In the genomic region with DNA sequence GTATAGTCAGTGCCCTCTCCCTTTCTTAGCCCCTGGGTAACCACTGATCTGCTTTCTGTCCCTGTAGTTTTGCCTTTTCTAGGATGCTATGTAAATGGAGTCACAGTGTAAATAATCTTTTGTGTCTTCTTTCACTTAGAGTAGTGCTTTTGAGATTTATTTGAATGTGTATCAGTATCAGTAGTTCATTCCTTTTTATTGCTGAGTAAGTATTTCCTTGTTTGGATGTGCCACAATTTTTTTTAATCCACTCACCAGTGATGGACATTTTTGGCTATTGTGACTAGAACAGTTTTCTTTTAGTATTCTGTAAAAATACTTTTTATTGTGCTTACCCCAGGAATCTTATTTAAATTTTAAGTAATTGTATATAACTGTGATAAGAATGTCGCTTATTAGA, we compare ENCODE assay signal across 1 cellular context.
TF ChIP-seq lines count a peak whose summit lies in the region.

No MANE protein-coding gene starts in this region.

TF ChIP-seq in SK-N-SH, 30 proteins besides CTCF, POLR2A, EP300 and RAD21 (continued from another document):
- TF ChIP-seq, protein P1, sequence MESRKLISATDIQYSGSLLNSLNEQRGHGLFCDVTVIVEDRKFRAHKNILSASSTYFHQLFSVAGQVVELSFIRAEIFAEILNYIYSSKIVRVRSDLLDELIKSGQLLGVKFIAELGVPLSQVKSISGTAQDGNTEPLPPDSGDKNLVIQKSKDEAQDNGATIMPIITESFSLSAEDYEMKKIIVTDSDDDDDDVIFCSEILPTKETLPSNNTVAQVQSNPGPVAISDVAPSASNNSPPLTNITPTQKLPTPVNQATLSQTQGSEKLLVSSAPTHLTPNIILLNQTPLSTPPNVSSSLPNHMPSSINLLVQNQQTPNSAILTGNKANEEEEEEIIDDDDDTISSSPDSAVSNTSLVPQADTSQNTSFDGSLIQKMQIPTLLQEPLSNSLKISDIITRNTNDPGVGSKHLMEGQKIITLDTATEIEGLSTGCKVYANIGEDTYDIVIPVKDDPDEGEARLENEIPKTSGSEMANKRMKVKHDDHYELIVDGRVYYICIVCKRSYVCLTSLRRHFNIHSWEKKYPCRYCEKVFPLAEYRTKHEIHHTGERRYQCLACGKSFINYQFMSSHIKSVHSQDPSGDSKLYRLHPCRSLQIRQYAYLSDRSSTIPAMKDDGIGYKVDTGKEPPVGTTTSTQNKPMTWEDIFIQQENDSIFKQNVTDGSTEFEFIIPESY (IDR thresholded peaks at IDR 0.05; ENCODE audit: borderline replicate concordance, low read depth): no peak
- no peak for TF ChIP-seq NFIC (IDR thresholded peaks at IDR 0.05; ENCODE audit: borderline replicate concordance)
- no peak for TF ChIP-seq TCF12 (IDR thresholded peaks at IDR 0.05)
- no peak for TF ChIP-seq RXRA (IDR thresholded peaks at IDR 0.05; ENCODE audit: borderline replicate concordance, low read depth)
- TF ChIP-seq MEF2A (IDR thresholded peaks at IDR 0.05; ENCODE audit: borderline replicate concordance, low read depth): no peak
TF ChIP-seq in SK-N-SH: peak in this region for 0.
